In the genomic region with DNA sequence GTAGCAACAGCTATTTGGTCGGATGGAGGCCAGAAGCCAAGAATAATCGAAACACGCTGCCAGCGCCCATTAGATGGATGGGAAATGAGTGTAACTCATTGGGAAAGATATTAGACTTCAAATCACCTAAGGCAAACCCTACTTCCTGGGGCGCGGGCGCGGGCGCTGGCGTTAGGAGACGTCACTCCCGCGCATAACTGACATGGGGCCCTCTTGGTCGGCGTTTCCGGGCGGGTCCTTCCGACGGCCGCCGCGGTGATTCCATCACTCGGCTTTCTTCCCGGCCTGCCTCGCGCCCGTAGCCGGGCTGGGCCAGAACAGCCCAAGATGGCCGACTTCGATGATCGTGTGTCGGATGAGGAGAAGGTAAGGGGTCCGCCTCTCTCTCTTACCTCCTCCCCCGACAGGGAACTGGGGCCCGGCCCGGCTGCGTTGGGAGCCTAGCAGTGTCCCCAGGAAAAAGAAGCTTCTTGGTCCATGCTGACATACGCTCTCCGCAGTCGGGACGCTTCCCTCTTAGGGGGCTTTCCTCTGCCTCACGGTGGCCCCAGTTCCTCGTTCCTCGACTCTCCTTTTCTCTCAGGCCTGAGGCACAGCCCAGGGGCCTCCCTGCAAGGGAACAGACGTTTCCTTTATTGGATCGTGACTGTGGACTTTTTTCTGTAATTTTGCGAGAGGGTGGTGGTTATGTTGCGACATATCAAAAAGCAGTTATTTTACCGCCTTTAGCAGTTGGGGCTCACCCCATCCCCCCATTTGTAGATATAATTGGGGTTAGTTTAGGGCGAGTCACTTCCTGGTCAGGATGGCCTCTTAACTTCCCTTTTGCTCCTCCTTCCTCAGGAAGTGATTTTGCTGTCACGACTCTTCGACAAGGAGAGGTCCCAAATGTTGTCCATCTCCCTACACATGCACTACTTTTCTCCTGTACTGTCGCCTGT, we compare ENCODE assay signal across 1 cellular context.
TF ChIP-seq lines count a peak whose summit lies in the region.

A gene (plus strand): TSS at position 315 of the 941 bp plus-strand sequence. CDS start 13 bp downstream, at position 328.

TF ChIP-seq in K562, 482 proteins besides CTCF, POLR2A, EP300 and RAD21 (continued from another document and continues in another):
- TF ChIP-seq, protein P1, sequence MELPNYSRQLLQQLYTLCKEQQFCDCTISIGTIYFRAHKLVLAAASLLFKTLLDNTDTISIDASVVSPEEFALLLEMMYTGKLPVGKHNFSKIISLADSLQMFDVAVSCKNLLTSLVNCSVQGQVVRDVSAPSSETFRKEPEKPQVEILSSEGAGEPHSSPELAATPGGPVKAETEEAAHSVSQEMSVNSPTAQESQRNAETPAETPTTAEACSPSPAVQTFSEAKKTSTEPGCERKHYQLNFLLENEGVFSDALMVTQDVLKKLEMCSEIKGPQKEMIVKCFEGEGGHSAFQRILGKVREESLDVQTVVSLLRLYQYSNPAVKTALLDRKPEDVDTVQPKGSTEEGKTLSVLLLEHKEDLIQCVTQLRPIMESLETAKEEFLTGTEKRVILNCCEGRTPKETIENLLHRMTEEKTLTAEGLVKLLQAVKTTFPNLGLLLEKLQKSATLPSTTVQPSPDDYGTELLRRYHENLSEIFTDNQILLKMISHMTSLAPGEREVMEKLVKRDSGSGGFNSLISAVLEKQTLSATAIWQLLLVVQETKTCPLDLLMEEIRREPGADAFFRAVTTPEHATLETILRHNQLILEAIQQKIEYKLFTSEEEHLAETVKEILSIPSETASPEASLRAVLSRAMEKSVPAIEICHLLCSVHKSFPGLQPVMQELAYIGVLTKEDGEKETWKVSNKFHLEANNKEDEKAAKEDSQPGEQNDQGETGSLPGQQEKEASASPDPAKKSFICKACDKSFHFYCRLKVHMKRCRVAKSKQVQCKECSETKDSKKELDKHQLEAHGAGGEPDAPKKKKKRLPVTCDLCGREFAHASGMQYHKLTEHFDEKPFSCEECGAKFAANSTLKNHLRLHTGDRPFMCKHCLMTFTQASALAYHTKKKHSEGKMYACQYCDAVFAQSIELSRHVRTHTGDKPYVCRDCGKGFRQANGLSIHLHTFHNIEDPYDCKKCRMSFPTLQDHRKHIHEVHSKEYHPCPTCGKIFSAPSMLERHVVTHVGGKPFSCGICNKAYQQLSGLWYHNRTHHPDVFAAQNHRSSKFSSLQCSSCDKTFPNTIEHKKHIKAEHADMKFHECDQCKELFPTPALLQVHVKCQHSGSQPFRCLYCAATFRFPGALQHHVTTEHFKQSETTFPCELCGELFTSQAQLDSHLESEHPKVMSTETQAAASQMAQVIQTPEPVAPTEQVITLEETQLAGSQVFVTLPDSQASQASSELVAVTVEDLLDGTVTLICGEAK (IDR thresholded peaks at IDR 0.05), result peak; percentile 77
- TF ChIP-seq, protein P1 (CRISPR knock-in tag; IDR thresholded peaks at IDR 0.05), result no peak
- TF ChIP-seq, protein P2, sequence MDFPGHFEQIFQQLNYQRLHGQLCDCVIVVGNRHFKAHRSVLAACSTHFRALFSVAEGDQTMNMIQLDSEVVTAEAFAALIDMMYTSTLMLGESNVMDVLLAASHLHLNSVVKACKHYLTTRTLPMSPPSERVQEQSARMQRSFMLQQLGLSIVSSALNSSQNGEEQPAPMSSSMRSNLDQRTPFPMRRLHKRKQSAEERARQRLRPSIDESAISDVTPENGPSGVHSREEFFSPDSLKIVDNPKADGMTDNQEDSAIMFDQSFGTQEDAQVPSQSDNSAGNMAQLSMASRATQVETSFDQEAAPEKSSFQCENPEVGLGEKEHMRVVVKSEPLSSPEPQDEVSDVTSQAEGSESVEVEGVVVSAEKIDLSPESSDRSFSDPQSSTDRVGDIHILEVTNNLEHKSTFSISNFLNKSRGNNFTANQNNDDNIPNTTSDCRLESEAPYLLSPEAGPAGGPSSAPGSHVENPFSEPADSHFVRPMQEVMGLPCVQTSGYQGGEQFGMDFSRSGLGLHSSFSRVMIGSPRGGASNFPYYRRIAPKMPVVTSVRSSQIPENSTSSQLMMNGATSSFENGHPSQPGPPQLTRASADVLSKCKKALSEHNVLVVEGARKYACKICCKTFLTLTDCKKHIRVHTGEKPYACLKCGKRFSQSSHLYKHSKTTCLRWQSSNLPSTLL (IDR thresholded peaks at IDR 0.05), result no peak
- TF ChIP-seq, protein P3, sequence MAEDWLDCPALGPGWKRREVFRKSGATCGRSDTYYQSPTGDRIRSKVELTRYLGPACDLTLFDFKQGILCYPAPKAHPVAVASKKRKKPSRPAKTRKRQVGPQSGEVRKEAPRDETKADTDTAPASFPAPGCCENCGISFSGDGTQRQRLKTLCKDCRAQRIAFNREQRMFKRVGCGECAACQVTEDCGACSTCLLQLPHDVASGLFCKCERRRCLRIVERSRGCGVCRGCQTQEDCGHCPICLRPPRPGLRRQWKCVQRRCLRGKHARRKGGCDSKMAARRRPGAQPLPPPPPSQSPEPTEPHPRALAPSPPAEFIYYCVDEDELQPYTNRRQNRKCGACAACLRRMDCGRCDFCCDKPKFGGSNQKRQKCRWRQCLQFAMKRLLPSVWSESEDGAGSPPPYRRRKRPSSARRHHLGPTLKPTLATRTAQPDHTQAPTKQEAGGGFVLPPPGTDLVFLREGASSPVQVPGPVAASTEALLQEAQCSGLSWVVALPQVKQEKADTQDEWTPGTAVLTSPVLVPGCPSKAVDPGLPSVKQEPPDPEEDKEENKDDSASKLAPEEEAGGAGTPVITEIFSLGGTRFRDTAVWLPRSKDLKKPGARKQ (CRISPR knock-in tag; IDR thresholded peaks at IDR 0.05), result no peak
- TF ChIP-seq NR1H2 (CRISPR knock-in tag; IDR thresholded peaks at IDR 0.05) (peak; percentile 93; the same call in 1 of the 2 replicates), NR4A1 (CRISPR knock-in tag; IDR thresholded peaks at IDR 0.05) (no peak; the same call in 1 of the 2 replicates), NR4A1 (tag; IDR thresholded peaks at IDR 0.05) (0 out of 2 replicates have a peak, but pooled peaks have one; percentile 56), TCF7 (IDR thresholded peaks at IDR 0.05; ENCODE audit: borderline replicate concordance) (no peak), ZNF324 (CRISPR knock-in tag; IDR thresholded peaks at IDR 0.05) (0 out of 2 replicates have a peak, but pooled peaks have one; percentile 29), ZNF263 (CRISPR knock-in tag; IDR thresholded peaks at IDR 0.05; ENCODE audit: borderline replicate concordance) (peak; percentile 66; the same call in 1 of the 2 replicates), RBM14 (IDR thresholded peaks at IDR 0.05; ENCODE audit: borderline replicate concordance, insufficient read depth, low read depth, low read length) (no peak), BCL6 (CRISPR knock-in tag; IDR thresholded peaks at IDR 0.05) (0 out of 2 replicates have a peak, but pooled peaks have one; percentile 41), MAFF (IDR thresholded peaks at IDR 0.05; ENCODE audit: low read length) (peak; percentile 4; the same call in 1 of the 2 replicates), SMAD1 (IDR thresholded peaks at IDR 0.05; ENCODE audit: low read depth, low read length, partially characterized antibody) (peak; percentile 86)
- TF ChIP-seq, protein P4, sequence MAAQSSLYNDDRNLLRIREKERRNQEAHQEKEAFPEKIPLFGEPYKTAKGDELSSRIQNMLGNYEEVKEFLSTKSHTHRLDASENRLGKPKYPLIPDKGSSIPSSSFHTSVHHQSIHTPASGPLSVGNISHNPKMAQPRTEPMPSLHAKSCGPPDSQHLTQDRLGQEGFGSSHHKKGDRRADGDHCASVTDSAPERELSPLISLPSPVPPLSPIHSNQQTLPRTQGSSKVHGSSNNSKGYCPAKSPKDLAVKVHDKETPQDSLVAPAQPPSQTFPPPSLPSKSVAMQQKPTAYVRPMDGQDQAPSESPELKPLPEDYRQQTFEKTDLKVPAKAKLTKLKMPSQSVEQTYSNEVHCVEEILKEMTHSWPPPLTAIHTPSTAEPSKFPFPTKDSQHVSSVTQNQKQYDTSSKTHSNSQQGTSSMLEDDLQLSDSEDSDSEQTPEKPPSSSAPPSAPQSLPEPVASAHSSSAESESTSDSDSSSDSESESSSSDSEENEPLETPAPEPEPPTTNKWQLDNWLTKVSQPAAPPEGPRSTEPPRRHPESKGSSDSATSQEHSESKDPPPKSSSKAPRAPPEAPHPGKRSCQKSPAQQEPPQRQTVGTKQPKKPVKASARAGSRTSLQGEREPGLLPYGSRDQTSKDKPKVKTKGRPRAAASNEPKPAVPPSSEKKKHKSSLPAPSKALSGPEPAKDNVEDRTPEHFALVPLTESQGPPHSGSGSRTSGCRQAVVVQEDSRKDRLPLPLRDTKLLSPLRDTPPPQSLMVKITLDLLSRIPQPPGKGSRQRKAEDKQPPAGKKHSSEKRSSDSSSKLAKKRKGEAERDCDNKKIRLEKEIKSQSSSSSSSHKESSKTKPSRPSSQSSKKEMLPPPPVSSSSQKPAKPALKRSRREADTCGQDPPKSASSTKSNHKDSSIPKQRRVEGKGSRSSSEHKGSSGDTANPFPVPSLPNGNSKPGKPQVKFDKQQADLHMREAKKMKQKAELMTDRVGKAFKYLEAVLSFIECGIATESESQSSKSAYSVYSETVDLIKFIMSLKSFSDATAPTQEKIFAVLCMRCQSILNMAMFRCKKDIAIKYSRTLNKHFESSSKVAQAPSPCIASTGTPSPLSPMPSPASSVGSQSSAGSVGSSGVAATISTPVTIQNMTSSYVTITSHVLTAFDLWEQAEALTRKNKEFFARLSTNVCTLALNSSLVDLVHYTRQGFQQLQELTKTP (IDR thresholded peaks at IDR 0.05; ENCODE audit: low read depth in 1 of 2, partially characterized antibody in 2 of 2), result peak; percentile 64 to 83
- TF ChIP-seq, protein P5, sequence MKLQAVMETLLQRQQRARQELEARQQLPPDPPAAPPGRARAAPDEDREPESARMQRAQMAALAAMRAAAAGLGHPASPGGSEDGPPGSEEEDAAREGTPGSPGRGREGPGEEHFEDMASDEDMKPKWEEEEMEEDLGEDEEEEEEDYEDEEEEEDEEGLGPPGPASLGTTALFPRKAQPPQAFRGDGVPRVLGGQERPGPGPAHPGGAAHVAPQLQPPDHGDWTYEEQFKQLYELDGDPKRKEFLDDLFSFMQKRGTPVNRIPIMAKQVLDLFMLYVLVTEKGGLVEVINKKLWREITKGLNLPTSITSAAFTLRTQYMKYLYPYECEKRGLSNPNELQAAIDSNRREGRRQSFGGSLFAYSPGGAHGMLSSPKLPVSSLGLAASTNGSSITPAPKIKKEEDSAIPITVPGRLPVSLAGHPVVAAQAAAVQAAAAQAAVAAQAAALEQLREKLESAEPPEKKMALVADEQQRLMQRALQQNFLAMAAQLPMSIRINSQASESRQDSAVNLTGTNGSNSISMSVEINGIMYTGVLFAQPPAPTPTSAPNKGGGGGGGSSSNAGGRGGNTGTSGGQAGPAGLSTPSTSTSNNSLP (IDR thresholded peaks at IDR 0.05; ENCODE audit: borderline replicate concordance, low read depth, low read length), result peak; percentile 55; the same call in 1 of the 2 replicates
- TF ChIP-seq, protein P6, sequence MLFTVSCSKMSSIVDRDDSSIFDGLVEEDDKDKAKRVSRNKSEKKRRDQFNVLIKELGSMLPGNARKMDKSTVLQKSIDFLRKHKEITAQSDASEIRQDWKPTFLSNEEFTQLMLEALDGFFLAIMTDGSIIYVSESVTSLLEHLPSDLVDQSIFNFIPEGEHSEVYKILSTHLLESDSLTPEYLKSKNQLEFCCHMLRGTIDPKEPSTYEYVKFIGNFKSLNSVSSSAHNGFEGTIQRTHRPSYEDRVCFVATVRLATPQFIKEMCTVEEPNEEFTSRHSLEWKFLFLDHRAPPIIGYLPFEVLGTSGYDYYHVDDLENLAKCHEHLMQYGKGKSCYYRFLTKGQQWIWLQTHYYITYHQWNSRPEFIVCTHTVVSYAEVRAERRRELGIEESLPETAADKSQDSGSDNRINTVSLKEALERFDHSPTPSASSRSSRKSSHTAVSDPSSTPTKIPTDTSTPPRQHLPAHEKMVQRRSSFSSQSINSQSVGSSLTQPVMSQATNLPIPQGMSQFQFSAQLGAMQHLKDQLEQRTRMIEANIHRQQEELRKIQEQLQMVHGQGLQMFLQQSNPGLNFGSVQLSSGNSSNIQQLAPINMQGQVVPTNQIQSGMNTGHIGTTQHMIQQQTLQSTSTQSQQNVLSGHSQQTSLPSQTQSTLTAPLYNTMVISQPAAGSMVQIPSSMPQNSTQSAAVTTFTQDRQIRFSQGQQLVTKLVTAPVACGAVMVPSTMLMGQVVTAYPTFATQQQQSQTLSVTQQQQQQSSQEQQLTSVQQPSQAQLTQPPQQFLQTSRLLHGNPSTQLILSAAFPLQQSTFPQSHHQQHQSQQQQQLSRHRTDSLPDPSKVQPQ (CRISPR knock-in tag; IDR thresholded peaks at IDR 0.05; ENCODE audit: borderline replicate concordance), result 0 out of 2 replicates have a peak, but pooled peaks have one; percentile 28
- TF ChIP-seq, protein P7, sequence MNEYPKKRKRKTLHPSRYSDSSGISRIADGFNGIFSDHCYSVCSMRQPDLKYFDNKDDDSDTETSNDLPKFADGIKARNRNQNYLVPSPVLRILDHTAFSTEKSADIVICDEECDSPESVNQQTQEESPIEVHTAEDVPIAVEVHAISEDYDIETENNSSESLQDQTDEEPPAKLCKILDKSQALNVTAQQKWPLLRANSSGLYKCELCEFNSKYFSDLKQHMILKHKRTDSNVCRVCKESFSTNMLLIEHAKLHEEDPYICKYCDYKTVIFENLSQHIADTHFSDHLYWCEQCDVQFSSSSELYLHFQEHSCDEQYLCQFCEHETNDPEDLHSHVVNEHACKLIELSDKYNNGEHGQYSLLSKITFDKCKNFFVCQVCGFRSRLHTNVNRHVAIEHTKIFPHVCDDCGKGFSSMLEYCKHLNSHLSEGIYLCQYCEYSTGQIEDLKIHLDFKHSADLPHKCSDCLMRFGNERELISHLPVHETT (CRISPR knock-in tag; conservative IDR thresholded peaks at IDR 0.05 in 1 of 2, IDR thresholded peaks at IDR 0.05 in 1 of 2), result peak in 1 of 2 experiments; percentile 71; a peak in 2 of 4 replicates
